In genomic region chr11:21933095-21933494, GRCh38 we compare ENCODE assay signal across 13 cellular contexts.
DNase-seq lines count a peak whose midpoint lies in the region; ATAC-seq and TF ChIP-seq lines count a peak whose summit lies in the region.
"Had no signal": no experiment of that assay in that cellular context is flagged by ENCODE, and none has a peak within 500 bp of the region (broad histone marks: within the 10 kb centered on the region; RNA-seq: fewer than 3 reads in every experiment).

No MANE protein-coding gene starts in this region.

- H3K27me3 ChIP-seq in breast epithelium (no peaks in the 10 kb centered on the region), upper lobe of right lung (no peaks in the 10 kb centered on the region)
- H3K27me3 ChIP-seq: ascending aorta had no signal

- H3K36me3 Mint-ChIP-seq in MCF 10A (ENCODE audit: insufficient read depth, unreplicated experiment) (no peaks in the 10 kb centered on the region), endothelial cell (ENCODE audit: low read depth, unreplicated experiment) (no peaks in the 10 kb centered on the region)
- no peaks in the 10 kb centered on the region for H3K36me3 Mint-ChIP-seq in activated T-cell treated with anti-CD3 and anti-CD28 coated beads, Interleukin-2, amount 50 U/mL, for 4 hours (ENCODE audit: insufficient read depth)
- H3K36me3 Mint-ChIP-seq: CD4-positive, CD25-positive, alpha-beta regulatory T cell had no signal

- CTCF ChIA-PET in MCF 10A (lab: Yijun Ruan, JAX): interaction anchor here (0.7 kb wide), 1 partner anchor 865 kb away, joined by 3 read pairs; no protein-coding TSS in a partner anchor

- TF ChIP-seq POLR2A in breast epithelium (IDR thresholded peaks at IDR 0.05): no peak

- H3K4me1 ChIP-seq in breast epithelium: no peaks in the 10 kb centered on the region
- no peaks in the 10 kb centered on the region for H3K4me1 ChIP-seq in upper lobe of right lung
- H3K4me1 ChIP-seq: ascending aorta had no signal

- ATAC-seq in upper lobe of right lung: no peak
- no peak for ATAC-seq in activated T-cell treated with anti-CD3 and anti-CD28 coated beads, Interleukin-2, amount 50 U/mL, for 4 hours
- ATAC-seq in HG03108 (IDR thresholded peaks at IDR 0.05; ENCODE audit: unreplicated experiment): no peak
- ATAC-seq: HCT116 had no signal

- H3K9me3 ChIP-seq in breast epithelium (no peaks in the 10 kb centered on the region), upper lobe of right lung (no peaks in the 10 kb centered on the region)
- H3K9me3 ChIP-seq: ascending aorta had no signal

- no peak overlapping the region for H3K4me3 Mint-ChIP-seq in MCF 10A (ENCODE audit: unreplicated experiment)
- H3K4me3 Mint-ChIP-seq in endothelial cell (ENCODE audit: unreplicated experiment): no peak overlapping the region
- no peak overlapping the region for H3K4me3 Mint-ChIP-seq in activated T-cell treated with anti-CD3 and anti-CD28 coated beads, Interleukin-2, amount 50 U/mL, for 4 hours
- H3K4me3 Mint-ChIP-seq: CD4-positive, CD25-positive, alpha-beta regulatory T cell had no signal

- no peak for TF ChIP-seq CTCF in MCF 10A (IDR thresholded peaks at IDR 0.05; ENCODE audit: unreplicated experiment)
- TF ChIP-seq CTCF in breast epithelium (IDR thresholded peaks at IDR 0.05): no peak
- TF ChIP-seq CTCF in endothelial cell (IDR thresholded peaks at IDR 0.05; ENCODE audit: unreplicated experiment): peak; percentile 73
- peak; percentile 37 for TF ChIP-seq CTCF in upper lobe of right lung (IDR thresholded peaks at IDR 0.05)

- H3K27ac Mint-ChIP-seq in MCF 10A (ENCODE audit: low read depth, unreplicated experiment) (no peak overlapping the region), endothelial cell (ENCODE audit: unreplicated experiment) (no peak overlapping the region)

- H3K4me1 Mint-ChIP-seq in MCF 10A (ENCODE audit: insufficient read depth, unreplicated experiment) (no peaks in the 10 kb centered on the region), endothelial cell (ENCODE audit: unreplicated experiment) (no peaks in the 10 kb centered on the region)
- H3K4me1 Mint-ChIP-seq in activated T-cell treated with anti-CD3 and anti-CD28 coated beads, Interleukin-2, amount 50 U/mL, for 4 hours (ENCODE audit: low read depth): no peaks in the 10 kb centered on the region
- H3K4me1 Mint-ChIP-seq: CD4-positive, CD25-positive, alpha-beta regulatory T cell had no signal

- H3K9me3 Mint-ChIP-seq in MCF 10A (ENCODE audit: unreplicated experiment) (peaks cover 19% of the 10 kb centered on the region), endothelial cell (ENCODE audit: unreplicated experiment) (no peaks in the 10 kb centered on the region)
- H3K9me3 Mint-ChIP-seq in activated T-cell treated with anti-CD3 and anti-CD28 coated beads, Interleukin-2, amount 50 U/mL, for 4 hours: peaks cover 6% of the 10 kb centered on the region

- BruUV-seq in MCF 10A (replicated peaks; lab: Mats Ljungman, UMichigan): no TSS peak

- POLR2A ChIA-PET in MCF 10A (lab: Yijun Ruan, JAX): no interaction called here

- DNase-seq in MCF 10A (ENCODE audit: unreplicated experiment) (peak; percentile 3), breast epithelium (ENCODE audit: low spot score in 2 of 2) (no peak), NCI-H526 (lab: John Stamatoyannopoulos, UW) (peak; percentile 4 to 47), endothelial cell (ENCODE audit: low spot score) (no peak), upper lobe of right lung (no peak)
- DNase-seq in activated T-cell treated with anti-CD3 and anti-CD28 coated beads, Interleukin-2, amount 50 U/mL, for 4 hours: no peak
- DNase-seq in stimulated activated CD4-positive, alpha-beta T cell treated with anti-CD3 and anti-CD28 coated beads, Interleukin-12 subunit alpha, Interleukin-12 subunit beta, amount 100 ng/mL, for 4 hours: no peak
- DNase-seq: activated CD4-positive, alpha-beta T cell treated with anti-CD3 and anti-CD28 coated beads, Interleukin-2, amount 50 U/mL, for 1 hour; CD4-positive, CD25-positive, alpha-beta regulatory T cell; NCI-H774 had no signal

- H3K27ac ChIP-seq in breast epithelium (no peak overlapping the region), upper lobe of right lung (no peak overlapping the region)
- H3K27ac ChIP-seq: ascending aorta had no signal

- intact Hi-C loops in MCF 10A (cut with micrococcal nuclease): no loop called here
- intact Hi-C loops in breast epithelium (cut with DNase I; ENCODE audit: low total_unique reads): no loop called here
- intact Hi-C loops in upper lobe of right lung (cut with DNase I): no loop called here

- no peaks in the 10 kb centered on the region for H3K36me3 ChIP-seq in breast epithelium
- no peaks in the 10 kb centered on the region for H3K36me3 ChIP-seq in upper lobe of right lung
- H3K36me3 ChIP-seq: ascending aorta had no signal

- H3K4me3 ChIP-seq in breast epithelium (no peak overlapping the region), upper lobe of right lung (no peak overlapping the region)
- H3K4me3 ChIP-seq: ascending aorta had no signal

- no peaks in the 10 kb centered on the region for H3K27me3 Mint-ChIP-seq in MCF 10A (ENCODE audit: insufficient read depth, unreplicated experiment)
- H3K27me3 Mint-ChIP-seq in endothelial cell (ENCODE audit: unreplicated experiment): peaks cover 1% of the 10 kb centered on the region
- H3K27me3 Mint-ChIP-seq in activated T-cell treated with anti-CD3 and anti-CD28 coated beads, Interleukin-2, amount 50 U/mL, for 4 hours (ENCODE audit: low read depth): no peaks in the 10 kb centered on the region
- H3K27me3 Mint-ChIP-seq: CD4-positive, CD25-positive, alpha-beta regulatory T cell had no signal

Comparison
In these comparisons a context has a peak if more than half of its experiments do, and no peak if none do; other contexts are left out.
1. DNase-seq: peak in MCF 10A (single experiment) and NCI-H526 (2 of 2); none in breast epithelium (0 of 2), endothelial cell (single experiment), upper lobe of right lung (single experiment), activated T-cell treated with anti-CD3 and anti-CD28 coated beads, Interleukin-2, amount 50 U/mL, for 4 hours (single experiment) and stimulated activated CD4-positive, alpha-beta T cell treated with anti-CD3 and anti-CD28 coated beads, Interleukin-12 subunit alpha, Interleukin-12 subunit beta, amount 100 ng/mL, for 4 hours (single experiment).
2. CTCF ChIP-seq: peak in endothelial cell (single experiment) and upper lobe of right lung (single experiment); none in MCF 10A (single experiment) and breast epithelium (0 of 3).